In genomic region chr2:69469375-69469774, GRCh38 we compare ENCODE assay signal across 1 cellular context.
TF ChIP-seq lines count a peak whose summit lies in the region.

No MANE protein-coding gene starts in this region.

TF ChIP-seq in HepG2, 621 proteins besides CTCF, POLR2A, EP300 and RAD21:
- TF ChIP-seq KDM5A (IDR thresholded peaks at IDR 0.05; ENCODE audit: borderline replicate concordance, low read length) (no peak), ZNF414 (CRISPR knock-in tag; IDR thresholded peaks at IDR 0.05) (no peak)
TF ChIP-seq in HepG2: peak in this region for 0.
